Comparison of ENCODE assay signal across 31 cellular contexts in the genomic region with DNA sequence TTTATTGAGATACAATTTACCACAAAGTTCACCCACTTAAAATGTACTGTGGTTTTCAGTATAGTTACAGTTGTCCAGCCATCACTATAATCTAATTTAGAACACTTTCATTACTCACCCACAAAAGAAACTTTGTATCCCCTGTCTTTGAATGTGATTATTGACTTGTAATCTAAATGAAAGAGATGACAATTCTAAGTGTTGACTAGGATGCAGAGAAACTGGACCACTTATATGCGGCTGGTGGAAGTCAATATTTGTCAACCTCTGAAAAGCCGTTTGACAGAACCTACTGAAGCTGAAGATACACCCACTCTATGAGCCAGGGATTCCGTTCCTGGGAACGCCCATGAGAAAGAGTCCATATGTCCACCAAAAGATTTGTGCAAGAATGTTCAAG. TPM values are rescaled to one million over a fixed set of nuclear protein-coding genes. Genes with fewer than 3 reads are reported as not detected.
"Had no signal": no experiment of that assay in that cellular context is flagged by ENCODE, and none has a peak within 500 bp of the region (broad histone marks: within the 10 kb centered on the region; RNA-seq: fewer than 3 reads in every experiment).

No MANE protein-coding gene starts in this region.

- H3K27me3 ChIP-seq: colonic mucosa, dorsolateral prefrontal cortex, esophagus squamous epithelium, gastrocnemius medialis, heart left ventricle, heart right ventricle had no signal

- DNase-seq: colonic mucosa; cortex of kidney; dermis blood vessel endothelial cell; dorsolateral prefrontal cortex; effector CD4-positive, alpha-beta T cell; effector CD8-positive, alpha-beta T cell; effector memory CD4-positive, alpha-beta T cell; effector memory CD8-positive, alpha-beta T cell; endodermal cell; erythroblast; esophagus squamous epithelium; foreskin fibroblast; foreskin keratinocyte; foreskin melanocyte; gastrocnemius medialis; glutamatergic neuron; head of caudate nucleus; heart left ventricle; heart right ventricle had no signal

- ATAC-seq: effector memory CD8-positive, alpha-beta T cell; esophagus mucosa; foreskin keratinocyte; gastrocnemius medialis; gastroesophageal sphincter; heart left ventricle; heart right ventricle had no signal

- H3K9me3 ChIP-seq: colonic mucosa, esophagus squamous epithelium, gastrocnemius medialis, gastroesophageal sphincter, heart left ventricle, heart right ventricle had no signal

- H3K4me1 ChIP-seq: colonic mucosa, foreskin keratinocyte, gastrocnemius medialis, gastroesophageal sphincter had no signal

- H3K36me3 ChIP-seq: colonic mucosa, esophagus muscularis mucosa, esophagus squamous epithelium, gastrocnemius medialis, gastroesophageal sphincter, heart left ventricle, heart right ventricle had no signal

- FAIRE-seq: colon, endometrium, endothelial cell of umbilical vein, frontal cortex had no signal

- H3K27ac ChIP-seq: colonic mucosa, coronary artery, dorsolateral prefrontal cortex, epithelial cell of prostate, esophagus muscularis mucosa, esophagus squamous epithelium, foreskin keratinocyte, gastrocnemius medialis, gastroesophageal sphincter, heart left ventricle, heart right ventricle had no signal

- H3K4me3 ChIP-seq: colonic mucosa, coronary artery, dorsolateral prefrontal cortex, esophagus muscularis mucosa, esophagus squamous epithelium, gastrocnemius medialis, gastroesophageal sphincter, heart left ventricle, heart right ventricle had no signal

RNA-seq across cellular contexts. Expression of gene TEKT5, which starts 36.8 kb away (rescaled TPM):
- total RNA-seq: dermis blood vessel endothelial cell, dermis microvascular lymphatic vessel endothelial cell, endothelial cell of umbilical vein, epithelial cell of proximal tubule, esophagus mucosa, esophagus muscularis mucosa, esophagus squamous epithelium, fibroblast of lung, foreskin keratinocyte, gastrocnemius medialis had no signal
- polyA plus RNA-seq: endothelial cell of umbilical vein, foreskin keratinocyte, heart left ventricle, heart right ventricle had no signal
